ENCODE assay signal across 8 cellular contexts in the genomic region with DNA sequence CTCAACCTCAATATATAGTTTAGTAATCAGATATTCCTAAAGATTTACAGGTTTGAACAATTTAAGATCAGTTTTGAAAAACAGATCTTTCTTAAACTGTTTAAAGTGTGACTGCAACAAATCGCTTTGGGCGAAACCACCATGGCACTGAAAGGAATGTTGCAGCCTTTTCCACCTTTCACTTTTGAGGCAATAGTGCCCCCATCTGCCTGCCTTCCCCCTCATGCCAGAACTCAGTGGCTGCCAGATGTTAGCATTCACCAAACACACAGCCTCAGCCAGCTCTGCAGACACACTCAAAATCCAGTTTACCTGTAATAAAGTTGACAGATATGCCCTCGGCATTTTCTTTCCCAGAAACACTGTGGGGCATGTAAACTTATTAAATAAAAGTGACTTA. TPM values are rescaled to one million over a fixed set of nuclear protein-coding genes. Genes with fewer than 3 reads are reported as not detected.
DNase-seq lines count a peak whose midpoint lies in the region; ATAC-seq and TF ChIP-seq lines count a peak whose summit lies in the region.

No MANE protein-coding gene starts in this region.

- no peak overlapping the region for H3K4me2 ChIP-seq in mammary epithelial cell (ENCODE audit: insufficient read depth, low read depth, low read length)

- no peak for ATAC-seq in lung (ENCODE audit: insufficient read depth, low FRiP score)
- no peak for ATAC-seq in GM18867 (IDR thresholded peaks at IDR 0.05; ENCODE audit: unreplicated experiment)

- H4K20me1 ChIP-seq in mammary epithelial cell (ENCODE audit: insufficient read depth, low read length) = no peaks in the 10 kb centered on the region

- peak; percentile 57 for TF ChIP-seq RAD21 in Ishikawa (IDR thresholded peaks at IDR 0.05; ENCODE audit: low read depth)

- H3K9ac ChIP-seq in mammary epithelial cell (ENCODE audit: insufficient read depth, low read length) = no peak overlapping the region

- H3K36me3 ChIP-seq in mammary epithelial cell (ENCODE audit: insufficient read depth, low read length) = peaks cover 2% of the 10 kb centered on the region
- peaks cover 0 to 10% of the 10 kb centered on the region in 2 donors for H3K36me3 ChIP-seq in lung (ENCODE audit: control insufficient read depth in 2 of 2, insufficient read depth in 2 of 2, low read length in 2 of 2)

- H3K4me3 ChIP-seq in mammary epithelial cell (replicated peaks in 1 of 3; ENCODE audit: insufficient read depth in 1 of 3, low read depth in 2 of 3, low read length in 3 of 3) (no peak overlapping the region), lung (no peak overlapping the region)

- DNase-seq in Daoy (ENCODE audit: low read depth) (peak; percentile 67), mammary epithelial cell (peak; percentile 48), lung (ENCODE audit: low spot score) (no peak), NCI-H187 treated with DMSO at 0.1 percent for 48 hours (lab: John Stamatoyannopoulos, UW) (no peak), activated gamma-delta T cell (lab: John Stamatoyannopoulos, UW) (no peak)
- no peak for DNase-seq in stimulated activated CD4-positive, alpha-beta T cell treated with anti-CD3 and anti-CD28 coated beads, Interleukin-1b, Interleukin-23, amount 100 ng/mL, for 48 hours

- in situ Hi-C loops in mammary epithelial cell (cut with MboI; ENCODE audit: low sequenced_read_pairs in 2 of 2) = loop anchor here in 1 of 2 donors (10.0 kb wide), 1 partner anchor 445 kb away; no protein-coding TSS in a partner anchor

- intact Hi-C loops in mammary epithelial cell (cut with micrococcal nuclease) = loop anchor here (1.0 to 10.0 kb wide), 5 partner anchors 22 to 625 kb away; partner anchors contain the start of gene SYNM

- dilution Hi-C loops in mammary epithelial cell (cut with HindIII; ENCODE audit: low sequenced_read_pairs) = no loop called here

- no TSS peak for BruUV-seq in mammary epithelial cell (replicated peaks; lab: Mats Ljungman, UMichigan)

- H3K9me3 ChIP-seq in mammary epithelial cell (replicated peaks; ENCODE audit: insufficient read depth, low read length) = no peaks in the 10 kb centered on the region
- H3K9me3 ChIP-seq in lung (ENCODE audit: control insufficient read depth in 2 of 2, insufficient read depth in 1 of 2, low read length in 1 of 2) = no peaks in the 10 kb centered on the region

- peak; percentile 53 to 67 for TF ChIP-seq CTCF in mammary epithelial cell (conservative IDR thresholded peaks at IDR 0.05 in 1 of 2, IDR thresholded peaks at IDR 0.05 in 1 of 2; ENCODE audit: extremely low read depth in 1 of 2, insufficient read depth in 1 of 2, low read depth in 1 of 2, low read length in 2 of 2)
- TF ChIP-seq CTCF in lung (IDR thresholded peaks at IDR 0.05; ENCODE audit: control extremely low read depth, extremely low read depth) = peak; percentile 51

- H3K27me3 ChIP-seq in mammary epithelial cell (ENCODE audit: insufficient read depth, low read length) (no peaks in the 10 kb centered on the region), lung (ENCODE audit: control insufficient read depth, insufficient read depth) (no peaks in the 10 kb centered on the region)

- TF ChIP-seq EP300 in Ishikawa (IDR thresholded peaks at IDR 0.05; ENCODE audit: borderline replicate concordance) = no peak

- H3K27ac ChIP-seq in mammary epithelial cell (ENCODE audit: insufficient read depth, low read depth, low read length) (no peak overlapping the region), lung (ENCODE audit: low read depth in 1 of 2, low read length in 1 of 2) (no peak overlapping the region)

- CTCF ChIA-PET in mammary epithelial cell (lab: Charles Lee; ENCODE audit: low non-redundant PET) = no interaction called here

- H3K4me1 ChIP-seq in mammary epithelial cell (ENCODE audit: insufficient read depth, low read length) (peaks cover 28% of the 10 kb centered on the region), lung (ENCODE audit: control insufficient read depth in 2 of 2, insufficient read depth in 2 of 2, low read length in 2 of 2) (peaks cover 0 to 6% of the 10 kb centered on the region in 2 donors)

- peaks cover 20% of the 10 kb centered on the region for H3K79me2 ChIP-seq in mammary epithelial cell (ENCODE audit: insufficient read depth, low read length)

- 8% methylated on average over 3 of the region's 3 CpGs for WGBS in mammary epithelial cell (ENCODE audit: low coverage, missing lambda C conversion rate)
- WGBS in lung, 2 donors = 70 to 91% methylated on average over 3 of the region's 3 CpGs

- no peak overlapping the region for H2AFZ ChIP-seq in mammary epithelial cell (ENCODE audit: low read depth, low read length)

TF ChIP-seq in Ishikawa, 13 proteins besides CTCF, POLR2A, EP300 and RAD21:
- no peak for TF ChIP-seq NFIC (IDR thresholded peaks at IDR 0.05)
- no peak for TF ChIP-seq TEAD4 (IDR thresholded peaks at IDR 0.05)
- TF ChIP-seq USF1 (IDR thresholded peaks at IDR 0.05) = no peak
- no peak for TF ChIP-seq CEBPB (IDR thresholded peaks at IDR 0.05)
- TF ChIP-seq EGR1 (IDR thresholded peaks at IDR 0.05) = no peak
- no peak for TF ChIP-seq YY1 (IDR thresholded peaks at IDR 0.05; ENCODE audit: low read depth)
- TF ChIP-seq CREB1 (IDR thresholded peaks at IDR 0.05; ENCODE audit: low read depth) = no peak
- TF ChIP-seq, protein P1, sequence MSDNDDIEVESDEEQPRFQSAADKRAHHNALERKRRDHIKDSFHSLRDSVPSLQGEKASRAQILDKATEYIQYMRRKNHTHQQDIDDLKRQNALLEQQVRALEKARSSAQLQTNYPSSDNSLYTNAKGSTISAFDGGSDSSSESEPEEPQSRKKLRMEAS (IDR thresholded peaks at IDR 0.05) = no peak
- TF ChIP-seq FOXM1 (IDR thresholded peaks at IDR 0.05; ENCODE audit: borderline replicate concordance, low read depth) = no peak
- no peak for TF ChIP-seq TAF1 (IDR thresholded peaks at IDR 0.05; ENCODE audit: low read depth)
- TF ChIP-seq REST (IDR thresholded peaks at IDR 0.05; ENCODE audit: low read depth) = no peak

RNA-seq across cellular contexts. Expression of gene LYSMD4, which starts 3.3 kb away (rescaled TPM):
- total RNA-seq in Daoy (2014; rRNA removed; shearing (Covaris generic)) = 2.5 and 3.6 TPM in 2 replicates
- 10 to 100 TPM; 10.9 to 20.5 TPM for total RNA-seq in mammary epithelial cell
- polyA plus RNA-seq in mammary epithelial cell = 9.6 TPM
- 3.5 TPM for polyA minus RNA-seq in mammary epithelial cell
- 10 to 100 TPM; 11.8 to 12.4 TPM for total RNA-seq in lung
- polyA plus RNA-seq in lung = 1 to 10 TPM; 3.7 to 7.2 TPM

Comparison
In these comparisons a context has a peak if more than half of its experiments do, and no peak if none do; other contexts are left out.
1. DNase-seq: peak in Daoy (single experiment) and mammary epithelial cell (single experiment); none in lung (single experiment), NCI-H187 treated with DMSO at 0.1 percent for 48 hours (single experiment), activated gamma-delta T cell (single experiment) and stimulated activated CD4-positive, alpha-beta T cell treated with anti-CD3 and anti-CD28 coated beads, Interleukin-1b, Interleukin-23, amount 100 ng/mL, for 48 hours (single experiment).